16 cellular contexts compared by ENCODE assay signal in genomic region chr12:100545092-100545491, GRCh38.
"Had no signal": no experiment of that assay in that cellular context is flagged by ENCODE, and none has a peak within 500 bp of the region (broad histone marks: within the 10 kb centered on the region; RNA-seq: fewer than 3 reads in every experiment).

No MANE protein-coding gene starts in this region.

- H3K4me3 ChIP-seq: heart left ventricle, left lung, smooth muscle cell, tibial nerve had no signal

- H3K27ac ChIP-seq: brain microvascular endothelial cell, heart left ventricle, left lung, tibial nerve had no signal

- H3K4me1 ChIP-seq: heart left ventricle, left lung, tibial nerve had no signal

- DNase-seq: activated B cell treated with CpG ODN at 0.5 μM for 24 hours; activated CD4-positive, alpha-beta T cell treated with anti-CD3 and anti-CD28 coated beads, Interleukin-2, amount 50 U/mL, for 1 hour; activated effector memory CD4-positive, alpha-beta T cell treated with Interleukin-2 at 50 U/mL for 16 hours; activated T-cell treated with anti-CD3 and anti-CD28 coated beads, Interleukin-2, amount 50 U/mL, for 1 hour; amniotic stem cell; brain microvascular endothelial cell; cerebellar nuclear complex; dermis blood vessel endothelial cell; foreskin melanocyte; heart left ventricle; islet precursor cell; left lung; nucleus accumbens; right cardiac atrium had no signal

- H3K36me3 ChIP-seq: brain microvascular endothelial cell, heart left ventricle, left lung, tibial nerve had no signal

- H3K27me3 ChIP-seq: brain microvascular endothelial cell, heart left ventricle, left lung, tibial nerve had no signal

- H3K4me2 ChIP-seq: smooth muscle cell had no signal

- H3K9me3 ChIP-seq: heart left ventricle, left lung, tibial nerve had no signal
